ENCODE assay signal across 8 cellular contexts in genomic region chr11:77637345-77638165, GRCh38. TPM values are rescaled to one million over a fixed set of nuclear protein-coding genes. Genes with fewer than 3 reads are reported as not detected.
DNase-seq lines count a peak whose midpoint lies in the region; ATAC-seq and FAIRE-seq lines count a peak whose summit lies in the region.

TSS of gene CLNS1A (minus strand) at chr11:77637794. CDS start at chr11:77637714, 80 bp downstream.

- H3K4me1 Mint-ChIP-seq in naive B cell: peaks cover 18 to 44% (median 32%) of the 10 kb centered on the region in 3 donors
- peaks cover 33% of the 10 kb centered on the region for H3K4me1 Mint-ChIP-seq in stimulated activated memory B cell treated with anti-CD40 and anti-IgM and Interleukin-4, amounts not matched to agents 10 μg/mL and 1 μg/mL and 100 μg/mL, for 72 hours

- no peak for FAIRE-seq in RCC 7860 (lab: Jason Lieb, UNC)

- DNase-seq in DMS53 (lab: John Stamatoyannopoulos, UW) (peak; percentile 99), KG1 (lab: John Stamatoyannopoulos, UW) (peak; percentile 90), RCC 7860 (ENCODE audit: low spot score) (peak; percentile 78), activated T-helper 1 cell treated with Interleukin-2 at 50 U/mL for 16 hours (ENCODE audit: low read depth) (peak; percentile 63), fibroblast of gingiva (ENCODE audit: low read depth) (peak; percentile 90), naive B cell (peak; percentile 78)

- no peaks in the 10 kb centered on the region for H3K36me3 Mint-ChIP-seq in naive B cell
- H3K36me3 Mint-ChIP-seq in stimulated activated memory B cell treated with anti-CD40 and anti-IgM and Interleukin-4, amounts not matched to agents 10 μg/mL and 1 μg/mL and 100 μg/mL, for 72 hours: peaks cover 4% of the 10 kb centered on the region

- peaks cover 0 to 6% (median 3%) of the 10 kb centered on the region in 3 donors for H3K27me3 Mint-ChIP-seq in naive B cell
- no peaks in the 10 kb centered on the region for H3K27me3 Mint-ChIP-seq in stimulated activated memory B cell treated with anti-CD40 and anti-IgM and Interleukin-4, amounts not matched to agents 10 μg/mL and 1 μg/mL and 100 μg/mL, for 72 hours

- peaks cover 0 to 6% (median 0%) of the 10 kb centered on the region in 7 donors for H3K9me3 Mint-ChIP-seq in naive B cell
- no peaks in the 10 kb centered on the region for H3K9me3 Mint-ChIP-seq in stimulated activated memory B cell treated with anti-CD40 and anti-IgM and Interleukin-4, amounts not matched to agents 10 μg/mL and 1 μg/mL and 100 μg/mL, for 72 hours

- ATAC-seq in GM21717 (IDR thresholded peaks at IDR 0.05; ENCODE audit: unreplicated experiment) (peak; percentile 94), naive B cell (ENCODE audit: low read depth in 2 of 2) (peak; percentile 98 to 99)
- peak; percentile 99 for ATAC-seq in stimulated activated memory B cell treated with anti-CD40 and anti-IgM and Interleukin-4, amounts not matched to agents 10 μg/mL and 1 μg/mL and 100 μg/mL, for 72 hours

- peak within 1 kb of the TSS; percentile 93 to 98 (median 96) for H3K27ac Mint-ChIP-seq in naive B cell
- peak within 1 kb of the TSS; percentile 95 for H3K27ac Mint-ChIP-seq in stimulated activated memory B cell treated with anti-CD40 and anti-IgM and Interleukin-4, amounts not matched to agents 10 μg/mL and 1 μg/mL and 100 μg/mL, for 72 hours

- H3K4me3 Mint-ChIP-seq in naive B cell: peak within 1 kb of the TSS; percentile 94 to 99 (median 98)
- peak within 1 kb of the TSS; percentile 96 for H3K4me3 Mint-ChIP-seq in stimulated activated memory B cell treated with anti-CD40 and anti-IgM and Interleukin-4, amounts not matched to agents 10 μg/mL and 1 μg/mL and 100 μg/mL, for 72 hours

RNA-seq across cellular contexts. Expression of gene CLNS1A, which starts in this region (rescaled TPM):
- polyA plus RNA-seq in naive B cell (ENCODE audit: low read depth in 6 of 6): 100 to 1,000 TPM in 5 of 6 donors, 10 to 100 TPM in 1; 95.3 to 196 (median 155) TPM

Comparison
In these comparisons a context has a peak if more than half of its experiments do, and no peak if none do; other contexts are left out.
1. Peak in every context shown above with its lines: DNase-seq and ATAC-seq.